ENCODE assay signal across 13 cellular contexts in the genomic region with DNA sequence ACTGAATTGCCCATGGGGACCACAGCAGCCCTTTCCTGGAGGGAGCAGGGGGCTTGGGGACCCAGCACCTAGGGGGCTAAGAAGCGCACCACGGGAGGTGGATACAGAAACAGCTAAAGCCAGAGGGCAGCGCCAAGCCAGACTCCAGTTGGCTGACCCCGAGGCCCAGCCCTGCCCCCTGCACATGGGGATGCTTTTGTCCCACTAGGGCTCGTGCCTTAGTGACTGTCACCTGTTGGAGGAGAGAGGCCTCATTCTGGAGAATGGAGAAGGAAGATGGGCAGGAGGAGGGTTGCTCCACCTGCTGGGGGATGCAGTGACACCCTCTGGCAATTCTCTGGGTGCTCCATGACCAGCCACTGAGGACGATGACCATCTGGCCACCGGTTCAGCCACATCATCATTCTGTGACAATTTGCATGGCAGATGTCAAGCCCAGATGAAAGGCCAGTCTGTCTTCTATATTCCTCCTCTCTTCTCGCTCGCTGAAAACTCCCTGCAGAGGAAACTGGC.
DNase-seq lines count a peak whose midpoint lies in the region; ATAC-seq and TF ChIP-seq lines count a peak whose summit lies in the region.
"Had no signal": no experiment of that assay in that cellular context is flagged by ENCODE, and none has a peak within 500 bp of the region (broad histone marks: within the 10 kb centered on the region; RNA-seq: fewer than 3 reads in every experiment).

No MANE protein-coding gene starts in this region.

- H3K27me3 ChIP-seq in GM06990 (replicated peaks; ENCODE audit: control insufficient read depth, insufficient read depth, low read length), result no peaks in the 10 kb centered on the region; the same call in none of the 2 replicates

- H3K4me3 Mint-ChIP-seq in chondrocyte (ENCODE audit: unreplicated experiment) (no peak overlapping the region), nephron (no peak overlapping the region)

- no peak for ATAC-seq in HG02610 (IDR thresholded peaks at IDR 0.05; ENCODE audit: unreplicated experiment)
- ATAC-seq in GM21737 (IDR thresholded peaks at IDR 0.05; ENCODE audit: unreplicated experiment), result no peak

- H3K36me3 Mint-ChIP-seq in chondrocyte (ENCODE audit: low read depth) (no peaks in the 10 kb centered on the region), nephron (ENCODE audit: low read depth) (no peaks in the 10 kb centered on the region)

- peak; percentile 17 for TF ChIP-seq CTCF in GM06990 (IDR thresholded peaks at IDR 0.05; ENCODE audit: insufficient read depth, low read length, poor library complexity, severe bottlenecking)
- TF ChIP-seq CTCF in chondrocyte (IDR thresholded peaks at IDR 0.05), result peak; percentile 52
- TF ChIP-seq CTCF in nephron (IDR thresholded peaks at IDR 0.05; ENCODE audit: unreplicated experiment in 3 of 3), result peak in 1 of 3 experiments; percentile 18

- no peaks in the 10 kb centered on the region for H3K36me3 ChIP-seq in GM06990 (ENCODE audit: control insufficient read depth, insufficient read depth, low read length)

- H3K27ac Mint-ChIP-seq in chondrocyte (ENCODE audit: unreplicated experiment) (no peak overlapping the region), nephron (peak overlapping the region; percentile 1 to 62 (median 51))

- H3K4me1 Mint-ChIP-seq in chondrocyte (ENCODE audit: low read depth) (peaks cover 30% of the 10 kb centered on the region), nephron (peaks cover 70% of the 10 kb centered on the region)

- no peak overlapping the region for H3K4me3 ChIP-seq in GM06990 (replicated peaks; ENCODE audit: low read depth, low read length)

- H3K9me3 Mint-ChIP-seq in chondrocyte (ENCODE audit: low read depth) (no peaks in the 10 kb centered on the region), nephron (no peaks in the 10 kb centered on the region)

- H3K27me3 Mint-ChIP-seq in chondrocyte (ENCODE audit: low read depth) (peaks cover 47% of the 10 kb centered on the region), nephron (ENCODE audit: low read depth) (peaks cover 50% of the 10 kb centered on the region)

- no peak for DNase-seq in GM06990 (ENCODE audit: extremely low read depth, insufficient read length)
- DNase-seq in HuH-7 (ENCODE audit: low spot score), result peak; percentile 42
- DNase-seq in chondrocyte (ENCODE audit: low spot score), result no peak
- no peak for DNase-seq in NK-92 (lab: John Stamatoyannopoulos, UW; ENCODE audit: unreplicated experiment)
- DNase-seq in stimulated activated CD4-positive, alpha-beta T cell treated with anti-CD3 and anti-CD28 coated beads, Interleukin-4, amount 100 ng/mL, for 1 hour, result no peak
- DNase-seq: activated T-cell treated with anti-CD3 and anti-CD28 coated beads for 4 hours, MV-4-11, NCI-H345, Right ventricle myocardium superior, trophoblast cell had no signal
